Comparison of ENCODE assay signal across 1 cellular context in genomic region chr15:52797625-52798501, GRCh38.
TF ChIP-seq lines count a peak whose summit lies in the region.

No MANE protein-coding gene starts in this region.

TF ChIP-seq in endothelial cell of umbilical vein, 7 proteins besides CTCF, POLR2A, EP300 and RAD21:
- TF ChIP-seq POLR2AphosphoS5 (IDR thresholded peaks at IDR 0.05; ENCODE audit: insufficient read depth, low read depth, low read length) (no peak), EZH2 (IDR thresholded peaks at IDR 0.05; ENCODE audit: borderline replicate concordance, low read depth, low read length, severe bottlenecking) (peak; percentile 94)
